Comparison of ENCODE assay signal across 22 cellular contexts in genomic region chr12:20599757-20600156, GRCh38.
A peak's percentile ranks its signal among the peaks of the same experiment; 100 is the strongest.
DNase-seq lines count a peak whose midpoint lies in the region; ATAC-seq and TF ChIP-seq lines count a peak whose summit lies in the region.
"Had no signal": no experiment of that assay in that cellular context is flagged by ENCODE, and none has a peak within 500 bp of the region (broad histone marks: within the 10 kb centered on the region; RNA-seq: fewer than 3 reads in every experiment).

No MANE protein-coding gene starts in this region.

- H3K36me3 Mint-ChIP-seq in activated naive CD8-positive, alpha-beta T cell treated with anti-CD3 and anti-CD28 coated beads, Interleukin-2, amount 50 U/mL, for 24 hours (ENCODE audit: low read depth): no peaks in the 10 kb centered on the region
- H3K36me3 Mint-ChIP-seq: CD8-positive, alpha-beta memory T cell; IgD-negative memory B cell had no signal

- H3K36me3 ChIP-seq in ascending aorta (no peaks in the 10 kb centered on the region), neutrophil (no peaks in the 10 kb centered on the region), thoracic aorta (no peaks in the 10 kb centered on the region)
- H3K36me3 ChIP-seq: HAP-1, SJCRH30 had no signal

- TF ChIP-seq CTCF in ascending aorta (IDR thresholded peaks at IDR 0.05): no peak
- TF ChIP-seq CTCF in neutrophil (IDR thresholded peaks at IDR 0.05): no peak
- no peak for TF ChIP-seq CTCF in thoracic aorta (IDR thresholded peaks at IDR 0.05)

- no peaks in the 10 kb centered on the region for H3K27me3 Mint-ChIP-seq in activated naive CD8-positive, alpha-beta T cell treated with anti-CD3 and anti-CD28 coated beads, Interleukin-2, amount 50 U/mL, for 24 hours
- H3K27me3 Mint-ChIP-seq: CD8-positive, alpha-beta memory T cell; IgD-negative memory B cell had no signal

- intact Hi-C loops in ascending aorta (cut with DNase I): loop anchor here (2.0 to 10.0 kb wide), 6 partner anchors 137 to 945 kb away; no protein-coding TSS in a partner anchor

- ATAC-seq in thoracic aorta (ENCODE audit: insufficient number of reproducible peaks, low FRiP score, low read depth) (no peak), HG03097 (IDR thresholded peaks at IDR 0.05; ENCODE audit: low FRiP score, unreplicated experiment) (no peak)
- ATAC-seq in activated naive CD8-positive, alpha-beta T cell treated with anti-CD3 and anti-CD28 coated beads, Interleukin-2, amount 50 U/mL, for 24 hours: no peak

- H3K27ac ChIP-seq in ascending aorta: peak overlapping the region; percentile 54 to 68
- peak overlapping the region; percentile 63 for H3K27ac ChIP-seq in neutrophil
- H3K27ac ChIP-seq in thoracic aorta: peak overlapping the region; percentile 44 to 52
- H3K27ac ChIP-seq: C4-2B, SJCRH30 had no signal

- H3K4me3 ChIP-seq in ascending aorta (no peak overlapping the region), neutrophil (ENCODE audit: low read depth in 1 of 2, low read length in 1 of 2) (no peak overlapping the region), thoracic aorta (no peak overlapping the region)
- H3K4me3 ChIP-seq: HAP-1, SJCRH30 had no signal

- H3K4me1 ChIP-seq in ascending aorta: peaks cover 0 to 26% of the 10 kb centered on the region in 2 donors
- peaks cover 22 to 42% of the 10 kb centered on the region in 2 experiments for H3K4me1 ChIP-seq in neutrophil (ENCODE audit: control insufficient read depth in 1 of 2, insufficient read depth in 1 of 2, low read depth in 1 of 2, low read length in 1 of 2)
- H3K4me1 ChIP-seq in thoracic aorta (ENCODE audit: control insufficient read depth in 1 of 2, low read depth in 2 of 2): peaks cover 10 to 47% of the 10 kb centered on the region in 2 donors
- H3K4me1 ChIP-seq: HAP-1, SJCRH30 had no signal

- DNase-seq in GM03348 (ENCODE audit: low spot score) (peak; percentile 13), ascending aorta (ENCODE audit: low spot score in 2 of 2) (no peak), thoracic aorta (ENCODE audit: low spot score) (no peak), HT-29 (ENCODE audit: low spot score) (no peak)
- DNase-seq in activated naive CD8-positive, alpha-beta T cell treated with anti-CD3 and anti-CD28 coated beads, Interleukin-2, amount 50 U/mL, for 24 hours: no peak
- no peak for DNase-seq in activated CD4-positive, alpha-beta T cell treated with anti-CD3 and anti-CD28 coated beads for 1 hour
- DNase-seq: Calu3; CD8-positive, alpha-beta memory T cell; MV-4-11; NCI-H1105 treated with DMSO at 0.1 percent for 48 hours; NCI-H1694; NCI-H2081; NCI-H2171; NCI-H345; NCI-H524; NCI-H774; SJCRH30 had no signal

- no peaks in the 10 kb centered on the region for H3K4me1 Mint-ChIP-seq in activated naive CD8-positive, alpha-beta T cell treated with anti-CD3 and anti-CD28 coated beads, Interleukin-2, amount 50 U/mL, for 24 hours
- H3K4me1 Mint-ChIP-seq: CD8-positive, alpha-beta memory T cell; IgD-negative memory B cell had no signal

- H3K9me3 ChIP-seq in ascending aorta: no peaks in the 10 kb centered on the region
- H3K9me3 ChIP-seq in neutrophil: no peaks in the 10 kb centered on the region
- no peaks in the 10 kb centered on the region for H3K9me3 ChIP-seq in thoracic aorta
- H3K9me3 ChIP-seq: HAP-1, SJCRH30 had no signal

- no peaks in the 10 kb centered on the region for H3K9me3 Mint-ChIP-seq in activated naive CD8-positive, alpha-beta T cell treated with anti-CD3 and anti-CD28 coated beads, Interleukin-2, amount 50 U/mL, for 24 hours
- H3K9me3 Mint-ChIP-seq: CD8-positive, alpha-beta memory T cell; IgD-negative memory B cell had no signal

- no peak overlapping the region for H3K4me3 Mint-ChIP-seq in activated naive CD8-positive, alpha-beta T cell treated with anti-CD3 and anti-CD28 coated beads, Interleukin-2, amount 50 U/mL, for 24 hours
- H3K4me3 Mint-ChIP-seq: CD8-positive, alpha-beta memory T cell; IgD-negative memory B cell had no signal

- H3K27me3 ChIP-seq in ascending aorta (no peaks in the 10 kb centered on the region), neutrophil (no peaks in the 10 kb centered on the region), thoracic aorta (replicated peaks; ENCODE audit: insufficient read depth) (no peaks in the 10 kb centered on the region)
- H3K27me3 ChIP-seq: SJCRH30 had no signal

- H3K27ac Mint-ChIP-seq in activated naive CD8-positive, alpha-beta T cell treated with anti-CD3 and anti-CD28 coated beads, Interleukin-2, amount 50 U/mL, for 24 hours: no peak overlapping the region
- H3K27ac Mint-ChIP-seq: CD8-positive, alpha-beta memory T cell; IgD-negative memory B cell had no signal
